Comparison of ENCODE assay signal across 9 cellular contexts in the genomic region with DNA sequence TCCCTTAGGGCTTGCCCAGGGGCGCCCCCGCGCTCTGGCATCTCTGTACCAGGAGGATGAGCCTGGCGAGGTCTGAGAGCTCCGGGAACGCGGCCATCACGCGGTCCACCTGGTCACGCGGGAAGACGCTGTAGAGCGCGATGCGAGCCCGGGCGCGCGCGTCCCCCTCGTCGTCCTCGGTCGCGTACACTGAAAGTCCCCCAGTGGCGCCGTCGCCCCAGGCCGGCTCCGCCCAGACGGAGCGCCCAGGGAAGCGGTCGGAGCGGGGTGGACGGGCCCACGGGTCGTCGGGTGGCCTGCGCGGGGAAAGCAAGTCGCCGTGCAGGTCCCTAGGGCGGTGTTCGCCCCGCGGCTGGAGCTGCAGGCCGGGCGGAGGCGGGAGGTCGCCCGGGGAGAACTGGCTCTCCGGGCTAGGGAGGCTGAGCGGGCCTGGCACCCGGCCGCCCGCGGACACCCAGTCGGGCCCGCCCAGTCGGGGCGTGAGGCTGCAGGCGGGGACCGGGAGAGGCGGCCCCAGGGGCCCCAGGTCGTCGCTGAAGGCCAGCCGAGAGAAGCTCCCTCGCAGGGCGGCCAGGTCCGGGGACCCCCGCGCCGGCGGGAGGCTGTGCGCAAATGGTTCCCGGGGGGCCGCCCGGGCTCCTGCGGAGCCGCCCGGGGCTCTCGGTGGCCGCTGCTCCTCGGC. TPM values are rescaled to one million over a fixed set of nuclear protein-coding genes. Genes with fewer than 3 reads are reported as not detected.
DNase-seq lines count a peak whose midpoint lies in the region; TF ChIP-seq lines count a peak whose summit lies in the region.
"Had no signal": no experiment of that assay in that cellular context is flagged by ENCODE, and none has a peak within 500 bp of the region (broad histone marks: within the 10 kb centered on the region; RNA-seq: fewer than 3 reads in every experiment).

No MANE protein-coding gene starts in this region.

- peaks cover 40 to 48% of the 10 kb centered on the region in 2 donors for H3K4me1 ChIP-seq in mucosa of rectum (ENCODE audit: control insufficient read depth in 2 of 2, insufficient read depth in 2 of 2, low read length in 2 of 2)
- H3K4me1 ChIP-seq in tibial artery: peaks cover 6 to 56% (median 43%) of the 10 kb centered on the region in 4 donors

- TF ChIP-seq CTCF in endothelial cell (IDR thresholded peaks at IDR 0.05; ENCODE audit: unreplicated experiment): no peak
- no peak for TF ChIP-seq CTCF in tibial artery (IDR thresholded peaks at IDR 0.05)

- H3K36me3 ChIP-seq in mucosa of rectum (ENCODE audit: control insufficient read depth in 2 of 2, insufficient read depth in 2 of 2, low read length in 2 of 2) (peaks cover 0 to 5% of the 10 kb centered on the region in 2 donors), tibial artery (no peaks in the 10 kb centered on the region)

- H3K9me3 ChIP-seq in mucosa of rectum (ENCODE audit: control insufficient read depth in 2 of 2, low read length in 2 of 2) (no peaks in the 10 kb centered on the region), tibial artery (no peaks in the 10 kb centered on the region)

- peak overlapping the region; percentile 67 to 72 for H3K4me3 ChIP-seq in mucosa of rectum (ENCODE audit: low read length in 2 of 2)
- H3K4me3 ChIP-seq in tibial artery: peak overlapping the region; percentile 46 to 55

- peaks cover 5% of the 10 kb centered on the region for H3K36me3 Mint-ChIP-seq in endothelial cell (ENCODE audit: low read depth, unreplicated experiment)

- intact Hi-C loops in tibial artery (cut with DNase I; ENCODE audit: low total_unique reads): no loop called here

- H3K4me1 Mint-ChIP-seq in endothelial cell (ENCODE audit: unreplicated experiment): no peaks in the 10 kb centered on the region

- H3K9me3 Mint-ChIP-seq in endothelial cell (ENCODE audit: unreplicated experiment): no peaks in the 10 kb centered on the region

- H3K27ac Mint-ChIP-seq in endothelial cell (ENCODE audit: unreplicated experiment): no peak overlapping the region

- H3K27me3 Mint-ChIP-seq in endothelial cell (ENCODE audit: unreplicated experiment): peaks cover 10% of the 10 kb centered on the region

- no peaks in the 10 kb centered on the region for H3K27me3 ChIP-seq in mucosa of rectum (ENCODE audit: control insufficient read depth in 2 of 2, insufficient read depth in 2 of 2, low read length in 2 of 2)
- H3K27me3 ChIP-seq in tibial artery: peaks cover 0 to 50% of the 10 kb centered on the region in 2 donors

- peak overlapping the region; percentile 52 to 82 for H3K9ac ChIP-seq in mucosa of rectum (ENCODE audit: low read depth in 1 of 2, low read length in 2 of 2)

- peak overlapping the region; percentile 59 for H3K4me3 Mint-ChIP-seq in endothelial cell (ENCODE audit: unreplicated experiment)

- H3K27ac ChIP-seq in mucosa of rectum (ENCODE audit: low read depth in 2 of 2, low read length in 2 of 2) (peak overlapping the region; percentile 83 to 84), tibial artery (peak overlapping the region in 1 of 2 donors; percentile 3)

- peak; percentile 21 for DNase-seq in activated CD8-positive, alpha-beta memory T cell treated with anti-CD3 and anti-CD28 coated beads, Interleukin-2, amount 50 U/mL, for 4 hours
- DNase-seq in activated CD8-positive, alpha-beta memory T cell treated with anti-CD3 and anti-CD28 coated beads for 24 hours: no peak
- peak; percentile 16 for DNase-seq in endothelial cell (ENCODE audit: low spot score)
- DNase-seq in tibial artery: peak in 1 of 2 donors; percentile 74
- DNase-seq in germinal center (ENCODE audit: low spot score): no peak
- DNase-seq in activated naive CD4-positive, alpha-beta T cell (lab: John Stamatoyannopoulos, UW): no peak
- no peak for DNase-seq in foreskin melanocyte
- DNase-seq: effector CD4-positive, alpha-beta T cell had no signal

RNA-seq across cellular contexts. Expression of a gene that starts 34.0 kb away (rescaled TPM):
- total RNA-seq in endothelial cell (ENCODE audit: unreplicated experiment): 0.72 TPM

RNA-seq across cellular contexts. Expression of a gene that starts 50.8 kb away (rescaled TPM):
- 4.8 TPM for total RNA-seq in endothelial cell (ENCODE audit: unreplicated experiment)

Comparison
In these comparisons a context has a peak if more than half of its experiments do, and no peak if none do; other contexts are left out.
1. DNase-seq: peak in activated CD8-positive, alpha-beta memory T cell treated with anti-CD3 and anti-CD28 coated beads, Interleukin-2, amount 50 U/mL, for 4 hours (single experiment) and endothelial cell (single experiment); none in activated CD8-positive, alpha-beta memory T cell treated with anti-CD3 and anti-CD28 coated beads for 24 hours (single experiment), germinal center (single experiment), activated naive CD4-positive, alpha-beta T cell (0 of 4) and foreskin melanocyte (single experiment).